ENCODE assay signal across 7 cellular contexts in genomic region chr16:27920391-27920891, GRCh38.
A peak's percentile ranks its signal among the peaks of the same experiment; 100 is the strongest.
DNase-seq lines count a peak whose midpoint lies in the region; TF ChIP-seq lines count a peak whose summit lies in the region.

No MANE protein-coding gene starts in this region.

- H3K79me2 ChIP-seq in smooth muscle cell (ENCODE audit: low read depth), result no peaks in the 10 kb centered on the region

- TF ChIP-seq CTCF in endodermal cell (conservative IDR thresholded peaks at IDR 0.05) (peak; percentile 73), smooth muscle cell (IDR thresholded peaks at IDR 0.05; ENCODE audit: borderline replicate concordance, insufficient read depth, poor library complexity, severe bottlenecking) (peak; percentile 26)

- H3K4me3 Mint-ChIP-seq in endodermal cell, result no peak overlapping the region

- DNase-seq in HT1080 (ENCODE audit: low read depth), result peak; percentile 5
- peak; percentile 21 for DNase-seq in NCI-H748 treated with DMSO at 0.1 percent for 48 hours (lab: John Stamatoyannopoulos, UW)
- DNase-seq in endodermal cell, result peak; percentile 91
- DNase-seq in smooth muscle cell (lab: John Stamatoyannopoulos, UW; ENCODE audit: unreplicated experiment), result no peak
- DNase-seq in activated effector memory CD4-positive, alpha-beta T cell treated with anti-CD3 and anti-CD28 coated beads, Interleukin-2, amount 50 U/mL, for 16 hours, result no peak
- no peak for DNase-seq in activated naive CD4-positive, alpha-beta T cell treated with Interleukin-2 at 50 U/mL for 16 hours
- no peak for DNase-seq in Kasumi-1 (lab: John Stamatoyannopoulos, UW)

- no peak overlapping the region for H2AFZ ChIP-seq in smooth muscle cell (ENCODE audit: low read depth)

- H3K27ac ChIP-seq in endodermal cell (ENCODE audit: low read depth, low read length) (no peak overlapping the region), smooth muscle cell (ENCODE audit: low read depth) (no peak overlapping the region)

- no peaks in the 10 kb centered on the region for H4K20me1 ChIP-seq in smooth muscle cell (ENCODE audit: low read depth)

- H3K27me3 ChIP-seq in endodermal cell (ENCODE audit: control insufficient read depth, insufficient read depth, low read length, poor library complexity, severe bottlenecking), result no peaks in the 10 kb centered on the region
- H3K27me3 ChIP-seq in smooth muscle cell (ENCODE audit: low read depth), result no peaks in the 10 kb centered on the region

- no peaks in the 10 kb centered on the region for H3K36me3 Mint-ChIP-seq in endodermal cell (ENCODE audit: low read depth)

- 12 to 25% methylated on average over 7 to 11 of the region's 11 CpGs for WGBS in endodermal cell (ENCODE audit: insufficient coverage in 1 of 2, insufficient read length in 1 of 2), 2 experiments
- 16% methylated on average over 11 of the region's 11 CpGs for WGBS in smooth muscle cell (ENCODE audit: low lambda C conversion rate)

- no peaks in the 10 kb centered on the region for H3F3A ChIP-seq in smooth muscle cell (ENCODE audit: low read depth)

- no peak overlapping the region for H3K27ac Mint-ChIP-seq in endodermal cell

- no peaks in the 10 kb centered on the region for H3K36me3 ChIP-seq in endodermal cell (ENCODE audit: control insufficient read depth, insufficient read depth, low read length)
- no peaks in the 10 kb centered on the region for H3K36me3 ChIP-seq in smooth muscle cell (ENCODE audit: low read depth)

- H3K4me3 ChIP-seq in endodermal cell (ENCODE audit: low read length) (no peak overlapping the region), smooth muscle cell (no peak overlapping the region)

- H3K9ac ChIP-seq in endodermal cell (ENCODE audit: extremely low read depth, low read length, poor library complexity, severe bottlenecking) (no peak overlapping the region), smooth muscle cell (ENCODE audit: low read depth) (no peak overlapping the region)

- no peak overlapping the region for H3K4me2 ChIP-seq in smooth muscle cell

- H3K4me1 ChIP-seq in endodermal cell (ENCODE audit: control insufficient read depth, insufficient read depth, low read length) (no peaks in the 10 kb centered on the region), smooth muscle cell (ENCODE audit: low read depth) (no peaks in the 10 kb centered on the region)

- H3K27me3 Mint-ChIP-seq in endodermal cell (ENCODE audit: insufficient read depth), result peaks cover 1% of the 10 kb centered on the region

- peaks cover 2% of the 10 kb centered on the region for H3K4me1 Mint-ChIP-seq in endodermal cell

- no peaks in the 10 kb centered on the region for H3K9me3 ChIP-seq in endodermal cell (ENCODE audit: control insufficient read depth, low read length)
- no peaks in the 10 kb centered on the region for H3K9me3 ChIP-seq in smooth muscle cell (replicated peaks; ENCODE audit: low read depth)

- H3K9me3 Mint-ChIP-seq in endodermal cell, result no peaks in the 10 kb centered on the region

Comparison
In these comparisons a context has a peak if more than half of its experiments do, and no peak if none do; other contexts are left out.
1. DNase-seq: peak in HT1080 (single experiment), NCI-H748 treated with DMSO at 0.1 percent for 48 hours (single experiment) and endodermal cell (single experiment); none in smooth muscle cell (single experiment), activated effector memory CD4-positive, alpha-beta T cell treated with anti-CD3 and anti-CD28 coated beads, Interleukin-2, amount 50 U/mL, for 16 hours (single experiment), activated naive CD4-positive, alpha-beta T cell treated with Interleukin-2 at 50 U/mL for 16 hours (single experiment) and Kasumi-1 (0 of 2).